In genomic region chr2:54384301-54385035, GRCh38 we compare ENCODE assay signal across 13 cellular contexts.
DNase-seq lines count a peak whose midpoint lies in the region; ATAC-seq and TF ChIP-seq lines count a peak whose summit lies in the region.
"Had no signal": no experiment of that assay in that cellular context is flagged by ENCODE, and none has a peak within 500 bp of the region (broad histone marks: within the 10 kb centered on the region; RNA-seq: fewer than 3 reads in every experiment).

No MANE protein-coding gene starts in this region.

- 69% methylated on average over 10 of the region's 10 CpGs for WGBS in right cardiac atrium

- H3K27ac ChIP-seq in angular gyrus (ENCODE audit: low read depth, low read length), result peak overlapping the region; percentile 96
- H3K27ac ChIP-seq in right cardiac atrium (ENCODE audit: low read length), result peak overlapping the region; percentile 20
- no peak overlapping the region for H3K27ac ChIP-seq in colonic mucosa

- no peak overlapping the region for H3K9ac ChIP-seq in colonic mucosa (ENCODE audit: low read depth in 2 of 2, low read length in 2 of 2)
- H3K9ac ChIP-seq: SK-N-SH had no signal

- DNase-seq in COLO829 (ENCODE audit: low spot score), result peak; percentile 96
- no peak for DNase-seq in right cardiac atrium
- DNase-seq in posterior cingulate gyrus, result peak; percentile 41 to 94 (median 65)
- DNase-seq in colonic mucosa, result no peak
- DNase-seq in NAMALWA (ENCODE audit: low spot score), result no peak
- DNase-seq: activated effector memory CD4-positive, alpha-beta T cell treated with anti-CD3 and anti-CD28 coated beads, Interleukin-2, amount 50 U/mL, for 16 hours; MG63; NCI-H2171 treated with DMSO at 0.1 percent for 48 hours; nephron progenitor cell; SK-N-SH had no signal

- H3K4me1 ChIP-seq in right cardiac atrium (ENCODE audit: control insufficient read depth, insufficient read depth, low read length), result peaks cover 12% of the 10 kb centered on the region
- H3K4me1 ChIP-seq in colonic mucosa, result no peaks in the 10 kb centered on the region

- H3K27me3 ChIP-seq in right cardiac atrium (ENCODE audit: control insufficient read depth, insufficient read depth) (no peaks in the 10 kb centered on the region), colonic mucosa (no peaks in the 10 kb centered on the region)
- H3K27me3 ChIP-seq: MG63 had no signal

- TF ChIP-seq CTCF in colonic mucosa (IDR thresholded peaks at IDR 0.05), result no peak

- H3K36me3 ChIP-seq in colonic mucosa, result no peaks in the 10 kb centered on the region
- H3K36me3 ChIP-seq: MG63 had no signal

- ATAC-seq in right cardiac atrium (peak in 1 of 2 donors; percentile 28), HG03159 (IDR thresholded peaks at IDR 0.05; ENCODE audit: unreplicated experiment) (no peak), HG02973 (IDR thresholded peaks at IDR 0.05; ENCODE audit: unreplicated experiment) (no peak)

- intact Hi-C loops in right cardiac atrium (cut with DNase I), result no loop called here
- intact Hi-C loops in posterior cingulate gyrus (cut with DNase I), result loop anchor here (10.0 kb wide), 2 partner anchors 50 to 70 kb away; partner anchors contain the start of gene SPTBN1
- intact Hi-C loops in colonic mucosa (cut with DNase I), result no loop called here

- H3K9me3 ChIP-seq in right cardiac atrium (ENCODE audit: control insufficient read depth, low read length), result no peaks in the 10 kb centered on the region
- H3K9me3 ChIP-seq in colonic mucosa, result no peaks in the 10 kb centered on the region
- H3K9me3 ChIP-seq: MG63, SK-N-SH had no signal

- H3K4me3 ChIP-seq in right cardiac atrium (ENCODE audit: low read length), result no peak overlapping the region
- no peak overlapping the region for H3K4me3 ChIP-seq in colonic mucosa
- H3K4me3 ChIP-seq: MG63 had no signal

Comparison
In these comparisons a context has a peak if more than half of its experiments do, and no peak if none do; other contexts are left out.
1. DNase-seq: peak in COLO829 (single experiment) and posterior cingulate gyrus (10 of 10); none in right cardiac atrium (0 of 3), colonic mucosa (single experiment) and NAMALWA (single experiment).